ENCODE assay signal across 1 cellular context in the genomic region with DNA sequence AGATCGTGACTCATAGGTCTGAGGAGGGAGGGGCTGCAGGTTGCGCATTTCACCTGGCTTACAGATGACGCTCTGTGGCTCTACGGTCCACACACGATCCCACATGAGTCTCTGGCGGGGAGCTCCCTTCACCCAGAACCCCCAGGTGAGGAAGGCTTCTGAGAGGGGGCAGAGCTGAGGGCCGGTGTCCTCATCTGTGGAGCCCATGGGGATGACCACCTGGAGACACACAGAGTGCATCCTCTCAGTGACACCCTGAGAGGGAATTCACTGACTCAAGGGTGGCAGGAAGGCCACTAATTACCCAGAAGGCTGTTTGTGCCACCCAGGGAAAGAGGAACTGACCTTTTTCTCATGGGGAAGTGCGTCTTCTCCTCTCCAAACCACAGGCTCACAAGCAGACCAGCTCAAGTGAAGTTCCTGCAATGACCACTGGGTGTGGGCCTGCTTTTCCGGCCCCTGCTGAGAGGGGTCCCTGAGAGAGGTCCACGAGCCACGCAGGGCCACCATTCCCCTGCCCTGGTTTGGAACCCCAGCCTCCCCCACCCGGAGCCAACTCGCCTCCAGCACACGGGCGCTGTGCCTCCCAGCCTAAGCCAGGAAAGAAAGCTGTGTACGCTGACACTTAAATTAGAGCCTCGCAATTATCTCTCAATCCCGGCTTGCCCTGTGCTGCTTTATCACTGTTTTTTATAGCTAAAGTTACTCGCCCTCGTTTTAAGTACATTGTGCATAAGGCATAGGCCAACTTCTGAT.
TF ChIP-seq lines count a peak whose summit lies in the region.

No MANE protein-coding gene starts in this region.

TF ChIP-seq in GM23338, 12 proteins besides CTCF, POLR2A, EP300 and RAD21 (continued from another document):
- TF ChIP-seq ZNF462 (CRISPR knock-in tag; IDR thresholded peaks at IDR 0.05) = no peak
- TF ChIP-seq ZNF114 (CRISPR knock-in tag; IDR thresholded peaks at IDR 0.05) = no peak
- TF ChIP-seq ETS1 (IDR thresholded peaks at IDR 0.05) = no peak
